In genomic region chrX:119736206-119736764, GRCh38 we compare ENCODE assay signal across 33 cellular contexts. TPM values are rescaled to one million over a fixed set of nuclear protein-coding genes. Genes with fewer than 3 reads are reported as not detected.
"Had no signal": no experiment of that assay in that cellular context is flagged by ENCODE, and none has a peak within 500 bp of the region (broad histone marks: within the 10 kb centered on the region; RNA-seq: fewer than 3 reads in every experiment).

No MANE protein-coding gene starts in this region.

- H3K4me3 Mint-ChIP-seq: activated naive CD4-positive, alpha-beta T cell treated with anti-CD3 and anti-CD28 coated beads for 36 hours; activated naive CD8-positive, alpha-beta T cell treated with anti-CD3 and anti-CD28 coated beads for 36 hours; activated T-helper 1 cell treated with anti-CD3 and anti-CD28 coated beads, Interleukin-12 subunit alpha, Interleukin-12 subunit beta, Interleukin-2, Interleukin-4 antibody, amounts not matched to agents 30 ng/mL and 10 ng/mL and 1 ng/mL, durations not matched to agents 14 hours and 24 hours and 36 hours; brain; immature natural killer cell; memory B cell; naive thymus-derived CD4-positive, alpha-beta T cell had no signal

- H3K36me3 Mint-ChIP-seq: activated naive CD8-positive, alpha-beta T cell treated with anti-CD3 and anti-CD28 coated beads for 36 hours; brain; immature natural killer cell; memory B cell; naive thymus-derived CD4-positive, alpha-beta T cell had no signal

- H3K4me1 ChIP-seq: adrenal gland, upper lobe of right lung had no signal

- H3K27ac ChIP-seq: adrenal gland, ovary, suprapubic skin, tibial artery, upper lobe of right lung, VCaP had no signal

- H3K9me3 Mint-ChIP-seq: activated naive CD4-positive, alpha-beta T cell treated with anti-CD3 and anti-CD28 coated beads for 36 hours; activated naive CD8-positive, alpha-beta T cell treated with anti-CD3 and anti-CD28 coated beads for 36 hours; activated T-helper 1 cell treated with anti-CD3 and anti-CD28 coated beads, Interleukin-12 subunit alpha, Interleukin-12 subunit beta, Interleukin-2, Interleukin-4 antibody, amounts not matched to agents 30 ng/mL and 10 ng/mL and 1 ng/mL, durations not matched to agents 14 hours and 24 hours and 36 hours; immature natural killer cell; memory B cell had no signal

- H3K9me3 ChIP-seq: adrenal gland, ovary, sigmoid colon, suprapubic skin, tibial artery, upper lobe of right lung had no signal

- H3K27me3 ChIP-seq: adrenal gland, ovary, sigmoid colon, suprapubic skin, tibial artery, upper lobe of right lung had no signal

- H3K4me2 ChIP-seq: smooth muscle cell had no signal

- H3K4me1 Mint-ChIP-seq: activated naive CD8-positive, alpha-beta T cell treated with anti-CD3 and anti-CD28 coated beads for 36 hours; immature natural killer cell; memory B cell had no signal

- H3K27me3 Mint-ChIP-seq: activated naive CD8-positive, alpha-beta T cell treated with anti-CD3 and anti-CD28 coated beads for 36 hours; memory B cell; naive thymus-derived CD4-positive, alpha-beta T cell had no signal

- H3K27ac Mint-ChIP-seq: activated naive CD4-positive, alpha-beta T cell treated with anti-CD3 and anti-CD28 coated beads for 36 hours; activated naive CD8-positive, alpha-beta T cell treated with anti-CD3 and anti-CD28 coated beads for 36 hours; activated T-helper 1 cell treated with anti-CD3 and anti-CD28 coated beads, Interleukin-12 subunit alpha, Interleukin-12 subunit beta, Interleukin-2, Interleukin-4 antibody, amounts not matched to agents 30 ng/mL and 10 ng/mL and 1 ng/mL, durations not matched to agents 14 hours and 24 hours and 36 hours; immature natural killer cell; memory B cell; naive thymus-derived CD4-positive, alpha-beta T cell; progenitor cell of endocrine pancreas had no signal

- H3K36me3 ChIP-seq: adrenal gland, ovary, sigmoid colon, suprapubic skin, tibial artery, upper lobe of right lung had no signal

- ATAC-seq: activated CD4-positive, CD25-positive, alpha-beta regulatory T cell treated with anti-CD3 and anti-CD28 coated beads, Interleukin-2, amount 50 U/mL, for 24 hours; esophagus mucosa; left colon; naive thymus-derived CD4-positive, alpha-beta T cell; upper lobe of right lung had no signal

- H3K4me3 ChIP-seq: adrenal gland, ovary, sigmoid colon, smooth muscle cell, suprapubic skin, tibial artery, upper lobe of right lung had no signal

- DNase-seq: activated CD4-positive, alpha-beta T cell treated with anti-CD3 and anti-CD28 coated beads for 48 hours; activated CD4-positive, alpha-beta T cell treated with anti-CD3 and anti-CD28 coated beads, Interleukin-2, amount 50 U/mL, for 48 hours; activated CD8-positive, alpha-beta memory T cell treated with anti-CD3 and anti-CD28 coated beads for 24 hours; activated effector memory CD4-positive, alpha-beta T cell treated with anti-CD3 and anti-CD28 coated beads, Interleukin-2, amount 50 U/mL, for 16 hours; activated naive CD4-positive, alpha-beta T cell treated with anti-CD3 and anti-CD28 coated beads for 36 hours; activated naive CD8-positive, alpha-beta T cell treated with anti-CD3 and anti-CD28 coated beads for 36 hours; activated T-cell treated with anti-CD3 and anti-CD28 coated beads, Interleukin-2, amount 50 U/mL, for 1 hour; adrenal gland; aorta; central memory CD4-positive, alpha-beta T cell; foreskin fibroblast; immature natural killer cell; kidney; left colon; midbrain; naive thymus-derived CD4-positive, alpha-beta T cell; ovary; sigmoid colon; stimulated activated CD4-positive, alpha-beta T cell treated with anti-CD3 and anti-CD28 coated beads, Interleukin-15, amount 100 ng/mL, for 24 hours; stimulated activated CD4-positive, alpha-beta T cell treated with anti-CD3 and anti-CD28 coated beads, Interleukin-2, amount 100 ng/mL, for 24 hours; tibial artery; upper lobe of right lung had no signal

RNA-seq across cellular contexts. Expression of gene SOWAHD, which starts 22.1 kb away (rescaled TPM):
- total RNA-seq: endothelial cell of umbilical vein, esophagus mucosa, smooth muscle cell had no signal
- polyA plus RNA-seq: endothelial cell of umbilical vein, neural cell, smooth muscle cell had no signal
